ENCODE assay signal across 13 cellular contexts in genomic region chr2:101517753-101518152, GRCh38. TPM values are rescaled to one million over a fixed set of nuclear protein-coding genes. Genes with fewer than 3 reads are reported as not detected.
DNase-seq lines count a peak whose midpoint lies in the region; ATAC-seq, FAIRE-seq and TF ChIP-seq lines count a peak whose summit lies in the region.
"Had no signal": no experiment of that assay in that cellular context is flagged by ENCODE, and none has a peak within 500 bp of the region (broad histone marks: within the 10 kb centered on the region; RNA-seq: fewer than 3 reads in every experiment).

No MANE protein-coding gene starts in this region.

- no peak overlapping the region for H2AFZ ChIP-seq in endothelial cell of umbilical vein (ENCODE audit: low read depth, low read length)
- H2AFZ ChIP-seq in osteoblast (ENCODE audit: low read length), result no peak overlapping the region

- intact Hi-C loops in endothelial cell of umbilical vein (cut with micrococcal nuclease), result loop anchor here (1.0 to 5.0 kb wide), 7 partner anchors 31 to 305 kb away; no protein-coding TSS in a partner anchor

- peak overlapping the region; percentile 55 for H3K9ac ChIP-seq in endothelial cell of umbilical vein (replicated peaks; ENCODE audit: extremely low read depth, insufficient read depth, low read length)
- H3K9ac ChIP-seq: parathyroid adenoma had no signal

- CTCF ChIA-PET in endothelial cell of umbilical vein (lab: Charles Lee), result interaction anchor here (0.7 to 2.2 kb wide), 16 partner anchors 20 to 326 kb away, joined by 3 to 21 read pairs (median 4); partner anchors contain the start of genes CREG2 and MAP4K4

- H3K9me3 ChIP-seq in endothelial cell of umbilical vein (replicated peaks; ENCODE audit: control insufficient read depth, insufficient read depth, low read length) (no peaks in the 10 kb centered on the region), osteoblast (ENCODE audit: low read depth, low read length) (no peaks in the 10 kb centered on the region), BE2C (no peaks in the 10 kb centered on the region)

- ATAC-seq in HG03175 (IDR thresholded peaks at IDR 0.05; ENCODE audit: unreplicated experiment) (no peak), GM21447 (IDR thresholded peaks at IDR 0.05; ENCODE audit: unreplicated experiment) (no peak)

- no peak for TF ChIP-seq POLR2A in endothelial cell of umbilical vein (IDR thresholded peaks at IDR 0.05; ENCODE audit: low read depth, low read length)

- no peaks in the 10 kb centered on the region for H3K79me2 ChIP-seq in endothelial cell of umbilical vein (ENCODE audit: control insufficient read depth, insufficient read depth, low read length)
- no peaks in the 10 kb centered on the region for H3K79me2 ChIP-seq in osteoblast (ENCODE audit: insufficient read depth, low read length)
- H3K79me2 ChIP-seq: parathyroid adenoma had no signal

- POLR2A ChIA-PET in endothelial cell of umbilical vein (lab: Charles Lee), result interaction anchor here (0.9 kb wide), 1 partner anchor 179 kb away, joined by 4 read pairs; the partner anchor contains the start of gene MAP4K4

- H3K27ac ChIP-seq in endothelial cell of umbilical vein (ENCODE audit: insufficient read depth, low read depth, low read length), result peak overlapping the region; percentile 94
- peak overlapping the region; percentile 92 for H3K27ac ChIP-seq in osteoblast (ENCODE audit: low read depth, low read length)
- H3K27ac ChIP-seq: parathyroid adenoma had no signal

- H3K27me3 ChIP-seq in endothelial cell of umbilical vein (ENCODE audit: control insufficient read depth in 2 of 2, insufficient read depth in 2 of 2, low read length in 2 of 2) (no peaks in the 10 kb centered on the region), osteoblast (ENCODE audit: insufficient read depth, low read length) (no peaks in the 10 kb centered on the region), BE2C (no peaks in the 10 kb centered on the region)

- DNase-seq in GM03348 (ENCODE audit: low spot score) (peak; percentile 46), NCI-H226 (peak; percentile 48), endothelial cell of umbilical vein (ENCODE audit: low read depth, low spot score) (no peak), osteoblast (ENCODE audit: insufficient read length, low spot score, missing footprints) (peak; percentile 61), BE2C (no peak), DMS153 (lab: John Stamatoyannopoulos, UW) (no peak)
- DNase-seq: NCI-H1417 treated with DMSO at 0.1 percent for 48 hours, SHP77 treated with DMSO at 0.1 percent for 48 hours had no signal

- H3K4me2 ChIP-seq in endothelial cell of umbilical vein (ENCODE audit: insufficient read depth, low read length) (peak overlapping the region; percentile 68), osteoblast (ENCODE audit: insufficient read depth, low read length) (peak overlapping the region; percentile 63)

- H3K4me1 ChIP-seq in endothelial cell of umbilical vein (ENCODE audit: control insufficient read depth, extremely low read depth, insufficient read depth, low read length) (peaks cover 57% of the 10 kb centered on the region), osteoblast (ENCODE audit: insufficient read depth, low read length) (peaks cover 54% of the 10 kb centered on the region), BE2C (no peaks in the 10 kb centered on the region)
- H3K4me1 ChIP-seq: parathyroid adenoma had no signal

- TF ChIP-seq CTCF in endothelial cell of umbilical vein (IDR thresholded peaks at IDR 0.05; ENCODE audit: extremely low read depth in 1 of 2, insufficient read depth in 1 of 2, low read depth in 1 of 2, low read length in 2 of 2), result no peak
- TF ChIP-seq CTCF in osteoblast (IDR thresholded peaks at IDR 0.05; ENCODE audit: extremely low read depth, low read depth, low read length), result no peak
- TF ChIP-seq CTCF in BE2C (IDR thresholded peaks at IDR 0.05; ENCODE audit: low read depth, low read length), result no peak

- H4K20me1 ChIP-seq in endothelial cell of umbilical vein (replicated peaks; ENCODE audit: control insufficient read depth, extremely low read depth, insufficient read depth, low read length) (no peaks in the 10 kb centered on the region), osteoblast (ENCODE audit: insufficient read depth, low read length) (no peaks in the 10 kb centered on the region)

- dilution Hi-C loops in endothelial cell of umbilical vein (cut with MboI; ENCODE audit: extremely low pct_ligation_motif_present, low sequenced_read_pairs), result no loop called here

- H3K36me3 ChIP-seq in endothelial cell of umbilical vein (ENCODE audit: control insufficient read depth in 2 of 2, extremely low read depth in 1 of 2, insufficient read depth in 2 of 2, low read length in 2 of 2) (no peaks in the 10 kb centered on the region), osteoblast (ENCODE audit: insufficient read depth, low read length) (no peaks in the 10 kb centered on the region), BE2C (no peaks in the 10 kb centered on the region)

- H3K9me1 ChIP-seq in endothelial cell of umbilical vein (replicated peaks; ENCODE audit: control insufficient read depth, extremely low read depth, insufficient read depth, low read length), result no peaks in the 10 kb centered on the region

- peak overlapping the region in 1 of 3 experiments; percentile 10 for H3K4me3 ChIP-seq in endothelial cell of umbilical vein (replicated peaks in 1 of 3; ENCODE audit: insufficient read depth in 1 of 3, low read depth in 1 of 3, low read length in 3 of 3)
- peak overlapping the region; percentile 24 for H3K4me3 ChIP-seq in osteoblast (ENCODE audit: insufficient read depth, low read length)
- H3K4me3 ChIP-seq in BE2C (ENCODE audit: low read depth, low read length), result no peak overlapping the region

- FAIRE-seq in endothelial cell of umbilical vein (lab: Jason Lieb, UNC), result peak; percentile 55
- FAIRE-seq: G401.6 had no signal

- BruUV-seq in endothelial cell of umbilical vein (replicated peaks; lab: Mats Ljungman, UMichigan), result TSS peak; percentile 60

TF ChIP-seq in endothelial cell of umbilical vein, 7 proteins besides CTCF, POLR2A, EP300 and RAD21:
- no peak for TF ChIP-seq MAX (IDR thresholded peaks at IDR 0.05; ENCODE audit: insufficient read depth, insufficient read length)
- no peak for TF ChIP-seq POLR2AphosphoS5 (IDR thresholded peaks at IDR 0.05; ENCODE audit: insufficient read depth, low read depth, low read length)
- no peak for TF ChIP-seq EZH2 (IDR thresholded peaks at IDR 0.05; ENCODE audit: borderline replicate concordance, low read depth, low read length, severe bottlenecking)
- no peak for TF ChIP-seq MYC (IDR thresholded peaks at IDR 0.05; ENCODE audit: low read depth, low read length)
- no peak for TF ChIP-seq JUN (IDR thresholded peaks at IDR 0.05; ENCODE audit: borderline replicate concordance, insufficient read depth, insufficient read length, low read depth)
- no peak for TF ChIP-seq FOS (IDR thresholded peaks at IDR 0.05; ENCODE audit: borderline replicate concordance, insufficient read depth, low read length)
- no peak for TF ChIP-seq GATA2 (IDR thresholded peaks at IDR 0.05; ENCODE audit: insufficient read depth, insufficient read length, low read depth, low read length)

RNA-seq across cellular contexts. Expression of gene RFX8, which starts 42.8 kb away (rescaled TPM):
- 0.46 and 1.00 TPM in 2 replicates for total RNA-seq in endothelial cell of umbilical vein
- 0.16 and 0.21 TPM in 2 replicates for polyA plus RNA-seq in endothelial cell of umbilical vein
- polyA plus RNA-seq in endothelial cell of umbilical vein (2011; cell fraction: cytosol; rRNA removed), result 0.05 TPM in 1 of 2 replicates, not detected in the other
- 0.88 and 1.2 TPM in 2 replicates for polyA plus RNA-seq in endothelial cell of umbilical vein (2011; cell fraction: nucleus; rRNA removed)
- polyA plus RNA-seq in endothelial cell of umbilical vein (2012), result 0.09 TPM in 1 of 2 replicates, not detected in the other
- polyA minus RNA-seq in endothelial cell of umbilical vein, result 0.32 TPM in 1 of 2 replicates, not detected in the other
- not detected for polyA minus RNA-seq in endothelial cell of umbilical vein (2011; cell fraction: cytosol; rRNA and poly(A)+ RNA removed)
- 0.29 TPM in 1 of 2 replicates, not detected in the other for polyA minus RNA-seq in endothelial cell of umbilical vein (2011; cell fraction: nucleus; rRNA and poly(A)+ RNA removed)
- total RNA-seq in osteoblast, result 7.6 and 10.0 TPM in 2 replicates
- polyA plus RNA-seq in BE2C (2012; ENCODE audit: insufficient read depth, insufficient read length, low read depth), result not detected
- total RNA-seq: cardiac septum had no signal

Comparison
In these comparisons a context has a peak if more than half of its experiments do, and no peak if none do; other contexts are left out.
1. DNase-seq: peak in GM03348 (single experiment), NCI-H226 (single experiment) and osteoblast (single experiment); none in endothelial cell of umbilical vein (single experiment), BE2C (single experiment) and DMS153 (single experiment).